Comparison of ENCODE assay signal across 19 cellular contexts in the genomic region with DNA sequence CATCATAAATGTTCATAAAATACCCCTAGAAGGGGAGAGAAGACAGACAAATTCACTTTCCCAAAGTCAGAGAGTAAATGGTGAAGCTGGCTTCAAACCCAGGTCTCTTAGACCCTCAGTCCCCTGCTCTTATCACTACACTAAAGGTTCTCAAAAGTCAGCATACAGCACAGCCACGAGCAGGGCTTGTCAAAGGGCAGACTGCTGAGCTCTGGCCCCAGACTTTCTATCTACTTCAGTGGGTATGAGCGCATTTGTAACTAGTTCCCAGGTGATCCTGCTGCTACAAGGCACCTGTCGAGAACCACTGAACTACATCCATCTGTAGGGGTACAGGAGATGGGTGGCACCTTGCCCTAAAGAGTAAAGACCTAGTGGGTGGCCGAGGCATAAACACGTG.
A peak's percentile ranks its signal among the peaks of the same experiment; 100 is the strongest.
DNase-seq lines count a peak whose midpoint lies in the region; ATAC-seq and TF ChIP-seq lines count a peak whose summit lies in the region.
"Had no signal": no experiment of that assay in that cellular context is flagged by ENCODE, and none has a peak within 500 bp of the region (broad histone marks: within the 10 kb centered on the region; RNA-seq: fewer than 3 reads in every experiment).

No MANE protein-coding gene starts in this region.

- TF ChIP-seq EP300 in sigmoid colon (IDR thresholded peaks at IDR 0.05): no peak

- WGBS in heart right ventricle, 2 donors: 69 to 74% methylated on average over 5 of the region's 5 CpGs
- 69 to 87% methylated on average over 5 of the region's 5 CpGs for WGBS in sigmoid colon, 2 donors

- H3K9me3 ChIP-seq in heart right ventricle (no peaks in the 10 kb centered on the region), left lung (no peaks in the 10 kb centered on the region), sigmoid colon (no peaks in the 10 kb centered on the region)
- H3K9me3 ChIP-seq: adrenal gland had no signal

- H3K4me3 ChIP-seq in heart right ventricle (no peak overlapping the region), left lung (no peak overlapping the region), sigmoid colon (no peak overlapping the region), foreskin fibroblast (ENCODE audit: low read depth in 1 of 2, low read length in 2 of 2) (no peak overlapping the region)
- H3K4me3 ChIP-seq: adrenal gland, GM23248 had no signal

- H3K27ac ChIP-seq in heart right ventricle (peak overlapping the region; percentile 8 to 94 (median 88)), left lung (peak overlapping the region; percentile 52 to 60), sigmoid colon (peak overlapping the region; percentile 84 to 98 (median 90))
- H3K27ac ChIP-seq: GM23248 had no signal

- H3K27me3 ChIP-seq in heart right ventricle: no peaks in the 10 kb centered on the region
- no peaks in the 10 kb centered on the region for H3K27me3 ChIP-seq in left lung
- no peaks in the 10 kb centered on the region for H3K27me3 ChIP-seq in sigmoid colon
- H3K27me3 ChIP-seq: adrenal gland had no signal

- ATAC-seq in heart right ventricle: no peak
- peak; percentile 16 for ATAC-seq in left lung
- ATAC-seq in GM21737 (IDR thresholded peaks at IDR 0.05; ENCODE audit: unreplicated experiment): no peak
- ATAC-seq in GM21381 (IDR thresholded peaks at IDR 0.05; ENCODE audit: unreplicated experiment): no peak
- ATAC-seq in GM19324 (IDR thresholded peaks at IDR 0.05; ENCODE audit: low FRiP score, unreplicated experiment): no peak
- ATAC-seq: activated T-helper 17 cell treated with anti-CD3 and anti-CD28 coated beads, Interleukin-2, amount 50 U/mL, for 72 hours; sciatic nerve had no signal

- TF ChIP-seq POLR2A in sigmoid colon (IDR thresholded peaks at IDR 0.05): no peak

- H3K4me1 ChIP-seq in heart right ventricle (peaks cover 14 to 96% (median 57%) of the 10 kb centered on the region in 9 donors), left lung (peaks cover 6 to 14% of the 10 kb centered on the region in 2 donors), sigmoid colon (peaks cover 0 to 98% (median 97%) of the 10 kb centered on the region in 4 donors)

- intact Hi-C loops in heart right ventricle (cut with DNase I) (loop anchor here in 2 of 10 donors (5.0 to 10.0 kb wide), 5 partner anchors 32 to 85 kb away; no protein-coding TSS in a partner anchor), cardiac septum (cut with DNase I) (loop anchor here (5.0 kb wide), 1 partner anchor 133 kb away; no protein-coding TSS in a partner anchor), left lung (cut with DNase I) (no loop called here), sigmoid colon (cut with DNase I) (no loop called here)

- no peak for TF ChIP-seq CTCF in heart right ventricle (IDR thresholded peaks at IDR 0.05)
- TF ChIP-seq CTCF in left lung (IDR thresholded peaks at IDR 0.05): no peak
- no peak for TF ChIP-seq CTCF in sigmoid colon (IDR thresholded peaks at IDR 0.05)
- no peak for TF ChIP-seq CTCF in foreskin fibroblast (IDR thresholded peaks at IDR 0.05; ENCODE audit: low read depth, low read length)

- H3K36me3 ChIP-seq in heart right ventricle: no peaks in the 10 kb centered on the region
- no peaks in the 10 kb centered on the region for H3K36me3 ChIP-seq in left lung
- H3K36me3 ChIP-seq in sigmoid colon: no peaks in the 10 kb centered on the region
- H3K36me3 ChIP-seq: adrenal gland had no signal

- DNase-seq in heart right ventricle: no peak
- DNase-seq in cardiac septum (ENCODE audit: low spot score): no peak
- no peak for DNase-seq in left lung
- no peak for DNase-seq in sigmoid colon
- DNase-seq in foreskin fibroblast: no peak
- DNase-seq: activated CD4-positive, CD25-positive, alpha-beta regulatory T cell treated with anti-CD3 and anti-CD28 coated beads, Interleukin-2, amount 50 U/mL, for 72 hours; adrenal gland; GM23248; KBM-7; NCI-H1092 treated with DMSO at 0.1 percent for 48 hours; NCI-H2081 treated with DMSO at 0.1 percent for 48 hours; NCI-H526; OCI-M1; stimulated activated CD4-positive, alpha-beta T cell treated with anti-CD3 and anti-CD28 coated beads, Interleukin-1b, Interleukin-23, amount 100 ng/mL, for 48 hours had no signal
